Comparison of ENCODE assay signal across 8 cellular contexts in the genomic region with DNA sequence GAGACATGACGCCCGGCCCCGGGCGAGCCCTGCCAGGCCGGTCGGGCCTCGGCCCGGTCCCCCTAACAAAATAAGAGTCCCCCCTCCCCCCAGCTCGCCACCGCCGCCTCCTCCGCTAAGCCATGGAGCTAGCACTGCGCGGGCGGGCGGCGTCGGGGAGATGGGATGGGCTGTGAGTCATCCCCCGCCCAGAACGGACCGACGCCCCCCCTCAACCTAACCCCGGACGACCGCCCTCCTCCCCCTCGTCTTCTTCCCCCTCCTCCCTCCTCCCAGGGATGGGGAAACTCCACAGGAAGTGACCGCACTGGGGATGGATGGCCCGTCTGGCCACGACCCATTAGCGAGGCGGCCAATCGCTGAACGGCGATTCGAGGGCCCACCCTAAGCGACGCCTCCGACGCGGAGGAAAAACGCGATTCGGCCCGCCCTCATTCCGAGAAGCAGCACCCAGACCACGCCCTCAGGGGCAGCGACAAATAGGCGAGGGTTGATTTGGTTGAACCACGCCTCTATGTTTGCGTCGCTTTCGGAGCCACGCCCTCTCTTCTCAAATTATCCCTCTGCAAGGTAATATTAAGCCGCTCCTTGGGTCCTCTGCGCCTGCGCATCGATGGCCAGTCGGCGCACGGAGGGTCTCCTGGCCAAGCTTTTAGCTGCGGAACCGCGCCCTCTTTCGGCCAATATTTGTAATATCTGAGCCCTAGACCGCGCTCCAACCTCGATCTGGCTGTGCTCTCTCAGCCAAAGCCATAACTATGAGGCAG. TPM values are rescaled to one million over a fixed set of nuclear protein-coding genes. Genes with fewer than 3 reads are reported as not detected.
DNase-seq lines count a peak whose midpoint lies in the region; ATAC-seq and TF ChIP-seq lines count a peak whose summit lies in the region.

A gene with protein sequence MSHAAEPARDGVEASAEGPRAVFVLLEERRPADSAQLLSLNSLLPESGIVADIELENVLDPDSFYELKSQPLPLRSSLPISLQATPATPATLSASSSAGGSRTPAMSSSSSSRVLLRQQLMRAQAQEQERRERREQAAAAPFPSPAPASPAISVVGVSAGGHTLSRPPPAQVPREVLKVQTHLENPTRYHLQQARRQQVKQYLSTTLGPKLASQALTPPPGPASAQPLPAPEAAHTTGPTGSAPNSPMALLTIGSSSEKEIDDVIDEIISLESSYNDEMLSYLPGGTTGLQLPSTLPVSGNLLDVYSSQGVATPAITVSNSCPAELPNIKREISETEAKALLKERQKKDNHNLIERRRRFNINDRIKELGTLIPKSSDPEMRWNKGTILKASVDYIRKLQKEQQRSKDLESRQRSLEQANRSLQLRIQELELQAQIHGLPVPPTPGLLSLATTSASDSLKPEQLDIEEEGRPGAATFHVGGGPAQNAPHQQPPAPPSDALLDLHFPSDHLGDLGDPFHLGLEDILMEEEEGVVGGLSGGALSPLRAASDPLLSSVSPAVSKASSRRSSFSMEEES (minus strand): TSS at position 138 of the 767 bp plus-strand sequence. CDS start 131 bp downstream, at position 7.

- H3K4me1 ChIP-seq in OCI-LY1 (ENCODE audit: insufficient read depth, low read length, severe bottlenecking): peaks cover 34% of the 10 kb centered on the region
- peaks cover 10% of the 10 kb centered on the region for H3K4me1 ChIP-seq in mesodermal cell (ENCODE audit: control insufficient read depth, insufficient read depth, low read length, poor library complexity, severe bottlenecking)

- no peaks in the 10 kb centered on the region for H3K9me2 ChIP-seq in OCI-LY1 (ENCODE audit: low read depth, low read length)

- H3K79me2 ChIP-seq in OCI-LY1 (ENCODE audit: insufficient read depth, low read length): no peaks in the 10 kb centered on the region

- DNase-seq in D341Med (ENCODE audit: low spot score) (peak; percentile 88), HuH-7 (ENCODE audit: low spot score) (peak; percentile 98)
- peak; percentile 93 for DNase-seq in activated CD8-positive, alpha-beta memory T cell treated with anti-CD3 and anti-CD28 coated beads, Interleukin-2, amount 50 U/mL, for 4 hours
- peak; percentile 89 to 94 for DNase-seq in stimulated activated CD8-positive, alpha-beta memory T cell treated with anti-CD3 and anti-CD28 coated beads, Interleukin-15, amount 100 ng/mL, for 4 hours (ENCODE audit: low read depth in 2 of 2)

- H3K9me3 ChIP-seq in OCI-LY1 (ENCODE audit: low read length) (no peaks in the 10 kb centered on the region), mesodermal cell (ENCODE audit: control insufficient read depth, low read length) (no peaks in the 10 kb centered on the region)

- 0% methylated on average over 30 to 36 of the region's 67 CpGs for WGBS in mesodermal cell (ENCODE audit: insufficient coverage in 2 of 2), 2 experiments

- H3K4me2 ChIP-seq in OCI-LY1 (ENCODE audit: low read length): peak within 1 kb of the TSS; percentile 91

- H3K9ac ChIP-seq in OCI-LY1 (ENCODE audit: low read length): peak within 1 kb of the TSS; percentile 86

- no peak within 1 kb of the TSS for H2AFZ ChIP-seq in OCI-LY1 (ENCODE audit: low read length)

- H3K4me3 ChIP-seq in OCI-LY1 (ENCODE audit: low read depth, low read length, poor library complexity, severe bottlenecking) (peak within 1 kb of the TSS; percentile 86), mesodermal cell (ENCODE audit: extremely low read depth, insufficient read depth, low read length, poor library complexity, severe bottlenecking) (peak within 1 kb of the TSS; percentile 71)

- ATAC-seq in GM21515 (IDR thresholded peaks at IDR 0.05; ENCODE audit: unreplicated experiment): peak; percentile 89

- peak within 1 kb of the TSS; percentile 59 for H3K27ac ChIP-seq in OCI-LY1 (ENCODE audit: low read depth, low read length, poor library complexity, severe bottlenecking)
- H3K27ac ChIP-seq in mesodermal cell (ENCODE audit: low read depth, low read length, severe bottlenecking): peak within 1 kb of the TSS; percentile 76

- H3K36me3 ChIP-seq in OCI-LY1 (ENCODE audit: insufficient read depth, low read length) (peaks cover 12% of the 10 kb centered on the region; the same call in 1 of the 2 replicates), mesodermal cell (ENCODE audit: control insufficient read depth, insufficient read depth, low read length) (peaks cover 9% of the 10 kb centered on the region)

- H4K20me1 ChIP-seq in OCI-LY1 (ENCODE audit: insufficient read depth, low read length): no peaks in the 10 kb centered on the region

- in situ Hi-C loops in endometrial microvascular endothelial cells (cut with HindIII; ENCODE audit: inconsistent ontology term, low pct_unique_long_range_greater_than_20kb, low sequenced_read_pairs): no loop called here

- H3K27me3 ChIP-seq in OCI-LY1 (ENCODE audit: insufficient read depth, low read length): no peaks in the 10 kb centered on the region

- H3F3A ChIP-seq in OCI-LY1 (ENCODE audit: insufficient read depth, low read length): no peaks in the 10 kb centered on the region

- TF ChIP-seq CTCF in OCI-LY1 (IDR thresholded peaks at IDR 0.05; ENCODE audit: low read length): peak; percentile 53

RNA-seq across cellular contexts. Expression of the gene that starts here (rescaled TPM):
- total RNA-seq in endometrial microvascular endothelial cells (ENCODE audit: inconsistent ontology term): 82.3 TPM
- polyA plus RNA-seq in mesodermal cell (2013, experiment 1 of 2): 33.5 TPM
- 29.4 TPM for polyA plus RNA-seq in mesodermal cell (2013, experiment 2 of 2)

Comparison
In these comparisons a context has a peak if more than half of its experiments do, and no peak if none do; other contexts are left out.
1. Peak in every context shown above with its lines: DNase-seq, ATAC-seq, H3K4me3 ChIP-seq and H3K27ac ChIP-seq.